In the genomic region with DNA sequence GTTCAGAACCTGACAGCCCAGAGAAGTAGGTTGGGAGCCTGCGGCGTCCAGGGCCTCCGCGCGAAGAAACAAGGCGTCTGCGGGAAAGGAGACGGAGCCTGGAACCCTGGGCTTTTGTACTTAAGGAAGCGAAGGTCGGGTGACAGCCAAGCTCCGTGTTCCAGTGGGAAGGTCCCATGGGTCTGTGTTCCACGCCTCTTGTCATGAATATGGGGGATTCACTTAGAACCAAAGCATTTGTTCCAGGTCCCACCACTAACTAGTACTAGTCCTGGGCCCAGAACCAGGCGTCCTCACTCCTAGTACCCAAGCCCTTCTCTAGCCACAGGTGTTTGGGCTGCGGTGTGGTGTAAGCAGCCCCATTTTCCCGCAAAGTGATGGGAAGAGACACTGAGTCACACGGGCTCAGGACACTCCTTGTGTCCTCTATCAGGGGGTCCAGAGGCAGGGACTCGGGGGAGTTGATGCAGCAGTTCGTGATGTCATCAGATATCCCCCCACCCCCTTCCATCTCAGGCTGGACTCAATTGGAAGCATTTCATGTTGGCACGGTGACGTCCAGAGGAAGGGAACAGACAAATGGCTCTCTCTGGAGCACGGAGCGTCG, we compare ENCODE assay signal across 8 cellular contexts. TPM values are rescaled to one million over a fixed set of nuclear protein-coding genes. Genes with fewer than 3 reads are reported as not detected.
DNase-seq lines count a peak whose midpoint lies in the region; ATAC-seq, FAIRE-seq and TF ChIP-seq lines count a peak whose summit lies in the region.
"Not testable (repeated sequence)": the region's sequence is repeated elsewhere in the genome, so short reads cannot be mapped to it uniquely, and the experiment has no call there.

No MANE protein-coding gene starts in this region.

- CTCF ChIA-PET in A549 (lab: Yijun Ruan, JAX) (interaction anchor here (1.4 to 1.7 kb wide), 3 partner anchors 50 to 112 kb away, joined by 3 to 5 read pairs (median 4); no protein-coding TSS in a partner anchor), WTC11 (lab: Charles Lee) (interaction anchor here (0.6 to 1.6 kb wide), 5 partner anchors 8 to 166 kb away, joined by 3 to 6 read pairs (median 3); no protein-coding TSS in a partner anchor), endothelial cell of umbilical vein (lab: Charles Lee) (interaction anchor here (0.9 to 2.0 kb wide), 7 partner anchors 8 to 119 kb away, joined by 3 to 15 read pairs (median 5); no protein-coding TSS in a partner anchor)

- not testable (repeated sequence) for H3K79me2 ChIP-seq in GM23248 (ENCODE audit: insufficient read depth); neural cell (replicated peaks; ENCODE audit: insufficient read depth, low read length)
- peaks cover 42% of the 10 kb centered on the region for H3K79me2 ChIP-seq in endothelial cell of umbilical vein (ENCODE audit: control insufficient read depth, insufficient read depth, low read length)

- not testable (repeated sequence) for H3K9ac ChIP-seq in GM23248; endothelial cell of umbilical vein (replicated peaks; ENCODE audit: extremely low read depth, insufficient read depth, low read length); neural cell (ENCODE audit: low read length)

- H3K4me2 ChIP-seq in A549 (peak overlapping the region; percentile 97), endothelial cell of umbilical vein (ENCODE audit: insufficient read depth, low read length) (peak overlapping the region; percentile 84)
- not testable (repeated sequence) for H3K4me2 ChIP-seq in GM23248 (ENCODE audit: unreplicated experiment); neural cell (ENCODE audit: low read length)

- ATAC-seq in A549 = peak in 1 of 2 experiments; percentile 40; a peak in 2 of 6 replicates
- 0 out of 2 replicates have a peak, but pooled peaks have one; percentile 2 for ATAC-seq in WTC11
- not testable (repeated sequence) for ATAC-seq in stimulated activated naive B cell treated with anti-CD40 and anti-IgM and Interleukin-4, amounts not matched to agents 10 μg/mL and 1 μg/mL and 100 μg/mL, for 72 hours (replicated peaks)

- not testable (repeated sequence) for H3K9me3 Mint-ChIP-seq in WTC11; stimulated activated naive B cell treated with anti-CD40 and anti-IgM and Interleukin-4, amounts not matched to agents 10 μg/mL and 1 μg/mL and 100 μg/mL, for 72 hours

- POLR2A ChIA-PET in A549 (lab: Yijun Ruan, JAX) = interaction anchor here (0.6 to 1.3 kb wide), 9 partner anchors 27 to 112 kb away, joined by 3 to 7 read pairs (median 4); a partner anchor contains a TSS
- POLR2A ChIA-PET in WTC11 (lab: Charles Lee) = not testable (repeated sequence)
- POLR2A ChIA-PET in endothelial cell of umbilical vein (lab: Charles Lee) = interaction anchor here (0.6 to 0.9 kb wide), 10 partner anchors 11 to 134 kb away, joined by 3 to 7 read pairs (median 4); no protein-coding TSS in a partner anchor

- H3K4me3 ChIP-seq in A549 (peak overlapping the region; percentile 81), ascending aorta (peak overlapping the region; percentile 78 to 96), endothelial cell of umbilical vein (replicated peaks in 1 of 3; ENCODE audit: insufficient read depth in 1 of 3, low read depth in 1 of 3, low read length in 3 of 3) (peak overlapping the region in 1 of 3 experiments; percentile 91), iPS-11a (ENCODE audit: low read depth, low read length) (peak overlapping the region; percentile 77), neural cell (ENCODE audit: low read length) (peak overlapping the region; percentile 63)
- not testable (repeated sequence) for H3K4me3 ChIP-seq in GM23248

- TF ChIP-seq RAD21 in A549 (conservative IDR thresholded peaks at IDR 0.05 in 1 of 2, IDR thresholded peaks at IDR 0.05 in 1 of 2); neural cell (conservative IDR thresholded peaks at IDR 0.05): not testable (repeated sequence)

- not testable (repeated sequence) for FAIRE-seq in A549 (lab: Jason Lieb, UNC)
- peak; percentile 76 for FAIRE-seq in endothelial cell of umbilical vein (lab: Jason Lieb, UNC)

- not testable (repeated sequence) for DNase-seq in A549 (ENCODE audit: low read depth in 1 of 2, low spot score in 1 of 2); GM23248; WTC11 (ENCODE audit: low spot score); ascending aorta (ENCODE audit: low spot score in 2 of 2); endothelial cell of umbilical vein (ENCODE audit: low read depth, low spot score); stimulated activated naive B cell treated with anti-CD40 and anti-IgM and Interleukin-4, amounts not matched to agents 10 μg/mL and 1 μg/mL and 100 μg/mL, for 72 hours

- not testable (repeated sequence) for H3K9me3 ChIP-seq in A549; GM23248 (ENCODE audit: low read depth); ascending aorta; endothelial cell of umbilical vein (replicated peaks; ENCODE audit: control insufficient read depth, insufficient read depth, low read length); neural cell (ENCODE audit: low read length)

- in situ Hi-C loops in GM23248 (cut with MboI) = not testable (repeated sequence)

- not testable (repeated sequence) for H3K36me3 ChIP-seq in GM23248 (ENCODE audit: low read depth); ascending aorta; endothelial cell of umbilical vein (ENCODE audit: control insufficient read depth in 2 of 2, extremely low read depth in 1 of 2, insufficient read depth in 2 of 2, low read length in 2 of 2); neural cell (ENCODE audit: insufficient read depth, low read length)

- BruUV-seq in endothelial cell of umbilical vein (replicated peaks; lab: Mats Ljungman, UMichigan) = not testable (repeated sequence)

- H3K9me2 ChIP-seq in GM23248 (ENCODE audit: insufficient read depth); neural cell (ENCODE audit: insufficient read depth, low read length): not testable (repeated sequence)

- peaks cover 34% of the 10 kb centered on the region for H3K4me1 Mint-ChIP-seq in WTC11
- peaks cover 49 to 67% of the 10 kb centered on the region in 2 donors for H3K4me1 Mint-ChIP-seq in stimulated activated naive B cell treated with anti-CD40 and anti-IgM and Interleukin-4, amounts not matched to agents 10 μg/mL and 1 μg/mL and 100 μg/mL, for 72 hours

- not testable (repeated sequence) for TF ChIP-seq CTCF in A549 (IDR thresholded peaks at IDR 0.05); WTC11 (IDR thresholded peaks at IDR 0.05); ascending aorta (IDR thresholded peaks at IDR 0.05); endothelial cell of umbilical vein (IDR thresholded peaks at IDR 0.05; ENCODE audit: extremely low read depth in 1 of 2, insufficient read depth in 1 of 2, low read depth in 1 of 2, low read length in 2 of 2); neural cell (IDR thresholded peaks at IDR 0.05; ENCODE audit: poor library complexity, severe bottlenecking)

- not testable (repeated sequence) for H4K20me1 ChIP-seq in GM23248 (ENCODE audit: insufficient read depth); endothelial cell of umbilical vein (replicated peaks; ENCODE audit: control insufficient read depth, extremely low read depth, insufficient read depth, low read length); neural cell (ENCODE audit: insufficient read depth)

- intact Hi-C loops in ascending aorta (cut with DNase I) = not testable (repeated sequence)
- intact Hi-C loops in endothelial cell of umbilical vein (cut with micrococcal nuclease) = loop anchor here (2.0 kb wide), 1 partner anchor 57 kb away; no protein-coding TSS in a partner anchor

- H2AFZ ChIP-seq in GM23248 = peak overlapping the region; percentile 93
- peak overlapping the region; percentile 34 for H2AFZ ChIP-seq in endothelial cell of umbilical vein (ENCODE audit: low read depth, low read length)
- H2AFZ ChIP-seq in neural cell (ENCODE audit: low read depth, low read length) = not testable (repeated sequence)

- H3K27me3 Mint-ChIP-seq in WTC11 (ENCODE audit: low read depth); stimulated activated naive B cell treated with anti-CD40 and anti-IgM and Interleukin-4, amounts not matched to agents 10 μg/mL and 1 μg/mL and 100 μg/mL, for 72 hours: not testable (repeated sequence)

- H3K36me3 Mint-ChIP-seq in WTC11 = peaks cover 16% of the 10 kb centered on the region
- H3K36me3 Mint-ChIP-seq in stimulated activated naive B cell treated with anti-CD40 and anti-IgM and Interleukin-4, amounts not matched to agents 10 μg/mL and 1 μg/mL and 100 μg/mL, for 72 hours = peaks cover 41 to 42% of the 10 kb centered on the region in 2 donors

- H3K27me3 ChIP-seq in GM23248 (replicated peaks; ENCODE audit: insufficient read depth); ascending aorta; endothelial cell of umbilical vein (ENCODE audit: control insufficient read depth in 2 of 2, insufficient read depth in 2 of 2, low read length in 2 of 2): not testable (repeated sequence)
- peaks cover 19% of the 10 kb centered on the region for H3K27me3 ChIP-seq in neural cell (ENCODE audit: insufficient read depth, low read depth, low read length)

- not testable (repeated sequence) for H3K27ac Mint-ChIP-seq in WTC11
- peak overlapping the region; percentile 99 for H3K27ac Mint-ChIP-seq in stimulated activated naive B cell treated with anti-CD40 and anti-IgM and Interleukin-4, amounts not matched to agents 10 μg/mL and 1 μg/mL and 100 μg/mL, for 72 hours

- H3K4me1 ChIP-seq in A549 = peaks cover 23% of the 10 kb centered on the region
- H3K4me1 ChIP-seq in GM23248 (ENCODE audit: insufficient read depth); ascending aorta: not testable (repeated sequence)
- peaks cover 15% of the 10 kb centered on the region for H3K4me1 ChIP-seq in endothelial cell of umbilical vein (ENCODE audit: control insufficient read depth, extremely low read depth, insufficient read depth, low read length)

- TF ChIP-seq EP300 in A549 (IDR thresholded peaks at IDR 0.05); neural cell (conservative IDR thresholded peaks at IDR 0.05; ENCODE audit: poor library complexity, severe bottlenecking): not testable (repeated sequence)

- not testable (repeated sequence) for TF ChIP-seq POLR2A in A549 (IDR thresholded peaks at IDR 0.05; ENCODE audit: low read length); endothelial cell of umbilical vein (IDR thresholded peaks at IDR 0.05; ENCODE audit: low read depth, low read length)

- H3K9me1 ChIP-seq in endothelial cell of umbilical vein (replicated peaks; ENCODE audit: control insufficient read depth, extremely low read depth, insufficient read depth, low read length) = not testable (repeated sequence)

- H3F3A ChIP-seq in GM23248 (ENCODE audit: insufficient read depth); neural cell (ENCODE audit: insufficient read depth, low read length, poor library complexity, severe bottlenecking): not testable (repeated sequence)

- dilution Hi-C loops in endothelial cell of umbilical vein (cut with MboI; ENCODE audit: extremely low pct_ligation_motif_present, low sequenced_read_pairs) = not testable (repeated sequence)

- H3K4me3 Mint-ChIP-seq in WTC11 = peak overlapping the region; percentile 90
- H3K4me3 Mint-ChIP-seq in stimulated activated naive B cell treated with anti-CD40 and anti-IgM and Interleukin-4, amounts not matched to agents 10 μg/mL and 1 μg/mL and 100 μg/mL, for 72 hours = peak overlapping the region; percentile 99

- peak overlapping the region; percentile 77 to 89 for H3K27ac ChIP-seq in A549
- not testable (repeated sequence) for H3K27ac ChIP-seq in GM23248; endothelial cell of umbilical vein (ENCODE audit: insufficient read depth, low read depth, low read length); neural cell (ENCODE audit: low read length)
- peak overlapping the region; percentile 79 to 86 for H3K27ac ChIP-seq in ascending aorta

- WGBS in A549 (ENCODE audit: missing lambda C conversion rate) = 24% methylated on average over 11 of the region's 23 CpGs
- WGBS in GM23248 (ENCODE audit: low coverage in 1 of 2, low lambda C conversion rate in 2 of 2, missing lambda C conversion rate in 2 of 2), 2 experiments = 60 to 72% methylated on average over 13 to 17 of the region's 23 CpGs

RNA-seq across cellular contexts. Expression of a gene that starts 0.6 kb away (rescaled TPM):
- polyA plus RNA-seq in A549 (2011; rRNA removed) (24.7 and 25.7 TPM in 2 replicates), A549 (2017; fragmentation: RNase III; extraction: RNeasy Plus Mini Kit Qiagen cat#74134 plus additional on column Dnase treatment) (8.7 TPM in 3 replicates), GM23248 (2016; fragmentation: Nextera tagmentation; extraction: Ambion mirVana) (0.91 and 1.1 TPM in 2 replicates), endothelial cell of umbilical vein (47.3 and 51.6 TPM in 2 replicates), neural cell (0.46 and 0.74 TPM in 2 replicates)
- polyA plus RNA-seq in A549 (2012; cell fraction: cytosol; rRNA removed) = 8.2 and 9.9 TPM in 2 replicates
- polyA plus RNA-seq in A549 (2012; cell fraction: nucleus; rRNA removed) = 4.4 and 6.7 TPM in 2 replicates
- polyA minus RNA-seq in A549 (2011; rRNA and poly(A)+ RNA removed) = 26.4 and 31.6 TPM in 2 replicates
- 1.1 and 2.4 TPM in 2 replicates for total RNA-seq in GM23248 (2014; rRNA removed; shearing (Covaris generic))
- total RNA-seq in WTC11 (2021) (39.5 to 43.7 TPM (median 41.6 TPM) in 3 replicates), ascending aorta (6.5 TPM), endothelial cell of umbilical vein (37.0 and 58.0 TPM in 2 replicates)
- 37.5 and 38.5 TPM in 2 replicates for polyA plus RNA-seq in endothelial cell of umbilical vein (2011; cell fraction: cytosol; rRNA removed)
- 32.0 and 44.9 TPM in 2 replicates for polyA plus RNA-seq in endothelial cell of umbilical vein (2011; cell fraction: nucleus; rRNA removed)
- 23.4 and 26.9 TPM in 2 replicates for polyA plus RNA-seq in endothelial cell of umbilical vein (2012)
- polyA minus RNA-seq in endothelial cell of umbilical vein (94.7 and 96.7 TPM in 2 replicates), neural cell (0.73 and 1.5 TPM in 2 replicates)
- polyA minus RNA-seq in endothelial cell of umbilical vein (2011; cell fraction: cytosol; rRNA and poly(A)+ RNA removed) = not detected
- polyA minus RNA-seq in endothelial cell of umbilical vein (2011; cell fraction: nucleus; rRNA and poly(A)+ RNA removed) = 25.6 and 46.0 TPM in 2 replicates
